In the genomic region with DNA sequence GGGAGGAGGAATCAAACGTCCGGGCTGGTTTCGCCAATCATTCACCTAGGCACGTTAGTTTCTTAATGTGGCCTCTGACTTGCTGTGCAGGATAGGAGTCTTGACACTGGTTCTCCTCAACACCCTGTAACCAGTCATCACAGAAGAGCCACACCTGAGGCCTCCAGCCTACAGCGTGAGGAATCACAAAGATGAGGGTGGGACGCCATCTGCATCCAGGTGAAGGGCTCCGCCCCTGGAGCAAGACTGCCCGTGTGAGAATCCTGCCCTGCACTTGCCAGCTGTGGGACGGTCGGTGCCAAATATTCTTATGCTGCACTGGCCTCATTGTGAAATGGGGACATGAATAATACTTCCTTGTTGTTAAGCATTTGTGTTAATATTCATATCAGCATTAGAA, we compare ENCODE assay signal across 26 cellular contexts.
"Had no signal": no experiment of that assay in that cellular context is flagged by ENCODE, and none has a peak within 500 bp of the region (broad histone marks: within the 10 kb centered on the region; RNA-seq: fewer than 3 reads in every experiment).

No MANE protein-coding gene starts in this region.

- DNase-seq: effector CD8-positive, alpha-beta T cell; endodermal cell; foreskin keratinocyte; heart left ventricle; immature natural killer cell; islet precursor cell; kidney glomerular epithelial cell; left ventricle myocardium superior; lower lobe of right lung; natural killer cell; occipital lobe; pancreas; retina; stimulated activated CD4-positive, alpha-beta T cell treated with anti-CD3 and anti-CD28 coated beads, Interleukin-12 subunit alpha, Interleukin-12 subunit beta, amount 100 ng/mL, for 4 hours; stimulated activated CD4-positive, alpha-beta T cell treated with anti-CD3 and anti-CD28 coated beads, Interleukin-1b, Interleukin-23, amount 100 ng/mL, for 48 hours; stimulated activated CD4-positive, alpha-beta T cell treated with anti-CD3 and anti-CD28 coated beads, Interleukin-4, amount 100 ng/mL, for 1 hour; stimulated activated CD8-positive, alpha-beta memory T cell treated with anti-CD3 and anti-CD28 coated beads, Interleukin-4, amount 100 ng/mL, for 48 hours; stimulated activated naive CD4-positive, alpha-beta T cell; stimulated activated naive CD8-positive, alpha-beta T cell treated with anti-CD3 and anti-CD28 coated beads, Interleukin-15, amount 100 ng/mL, for 72 hours; thyroid gland; trophoblast cell had no signal

- H3K27ac Mint-ChIP-seq: endodermal cell, immature natural killer cell, natural killer cell had no signal

- H3K4me3 Mint-ChIP-seq: endodermal cell; immature natural killer cell; natural killer cell; stimulated activated naive CD8-positive, alpha-beta T cell treated with anti-CD3 and anti-CD28 coated beads, Interleukin-15, amount 100 ng/mL, for 72 hours had no signal

- H3K4me1 Mint-ChIP-seq: endodermal cell, immature natural killer cell had no signal

- H3K27ac ChIP-seq: foreskin keratinocyte, gastroesophageal sphincter, heart left ventricle, hepatocyte, lower lobe of right lung, pancreas, thyroid gland, vagina had no signal

- H3K27me3 ChIP-seq: foreskin keratinocyte, heart left ventricle, hepatocyte, pancreas, thyroid gland, vagina had no signal

- H3K4me1 ChIP-seq: foreskin keratinocyte, gastroesophageal sphincter, heart left ventricle, lower lobe of right lung, pancreas, thyroid gland had no signal

- H3K27me3 Mint-ChIP-seq: stimulated activated naive CD8-positive, alpha-beta T cell treated with anti-CD3 and anti-CD28 coated beads, Interleukin-15, amount 100 ng/mL, for 72 hours had no signal

- H3K4me3 ChIP-seq: gastroesophageal sphincter, heart left ventricle, hepatocyte, lower lobe of right lung, pancreas, smooth muscle cell, thyroid gland, vagina had no signal

- H3K36me3 ChIP-seq: gastroesophageal sphincter, heart left ventricle, lower lobe of right lung, pancreas, thyroid gland, vagina had no signal

- H3K9me3 ChIP-seq: lower lobe of right lung, pancreas, thyroid gland, vagina had no signal

- ATAC-seq: foreskin keratinocyte; gastroesophageal sphincter; heart left ventricle; left ventricle myocardium superior; lower lobe of right lung; natural killer cell; pancreas; sciatic nerve; stimulated activated naive CD8-positive, alpha-beta T cell treated with anti-CD3 and anti-CD28 coated beads, Interleukin-15, amount 100 ng/mL, for 72 hours had no signal
